In the genomic region with DNA sequence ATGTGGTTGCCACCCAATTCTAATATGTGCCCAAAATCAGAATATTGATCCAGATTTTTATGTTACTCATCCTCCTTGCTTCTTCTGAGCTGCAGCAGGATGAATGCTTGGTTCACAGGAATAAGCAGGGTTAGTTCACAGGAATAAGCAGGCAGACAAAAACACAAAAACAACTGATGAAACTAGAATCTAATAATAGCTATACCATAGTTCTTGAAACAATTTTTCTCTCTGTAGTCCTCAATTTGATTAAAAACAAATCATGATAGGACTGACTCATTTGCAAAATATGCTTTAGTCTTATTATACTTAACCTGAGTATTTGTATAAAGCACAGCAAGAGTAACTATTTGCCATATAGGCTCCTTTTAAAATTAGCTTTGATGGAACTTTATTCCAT, we compare ENCODE assay signal across 1 cellular context.
TF ChIP-seq lines count a peak whose summit lies in the region.

No MANE protein-coding gene starts in this region.

TF ChIP-seq in SK-N-SH, 30 proteins besides CTCF, POLR2A, EP300 and RAD21 (continued from another document):
- TF ChIP-seq, protein P1, sequence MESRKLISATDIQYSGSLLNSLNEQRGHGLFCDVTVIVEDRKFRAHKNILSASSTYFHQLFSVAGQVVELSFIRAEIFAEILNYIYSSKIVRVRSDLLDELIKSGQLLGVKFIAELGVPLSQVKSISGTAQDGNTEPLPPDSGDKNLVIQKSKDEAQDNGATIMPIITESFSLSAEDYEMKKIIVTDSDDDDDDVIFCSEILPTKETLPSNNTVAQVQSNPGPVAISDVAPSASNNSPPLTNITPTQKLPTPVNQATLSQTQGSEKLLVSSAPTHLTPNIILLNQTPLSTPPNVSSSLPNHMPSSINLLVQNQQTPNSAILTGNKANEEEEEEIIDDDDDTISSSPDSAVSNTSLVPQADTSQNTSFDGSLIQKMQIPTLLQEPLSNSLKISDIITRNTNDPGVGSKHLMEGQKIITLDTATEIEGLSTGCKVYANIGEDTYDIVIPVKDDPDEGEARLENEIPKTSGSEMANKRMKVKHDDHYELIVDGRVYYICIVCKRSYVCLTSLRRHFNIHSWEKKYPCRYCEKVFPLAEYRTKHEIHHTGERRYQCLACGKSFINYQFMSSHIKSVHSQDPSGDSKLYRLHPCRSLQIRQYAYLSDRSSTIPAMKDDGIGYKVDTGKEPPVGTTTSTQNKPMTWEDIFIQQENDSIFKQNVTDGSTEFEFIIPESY (IDR thresholded peaks at IDR 0.05; ENCODE audit: borderline replicate concordance, low read depth), result no peak
- TF ChIP-seq, protein P2, sequence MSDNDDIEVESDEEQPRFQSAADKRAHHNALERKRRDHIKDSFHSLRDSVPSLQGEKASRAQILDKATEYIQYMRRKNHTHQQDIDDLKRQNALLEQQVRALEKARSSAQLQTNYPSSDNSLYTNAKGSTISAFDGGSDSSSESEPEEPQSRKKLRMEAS (IDR thresholded peaks at IDR 0.05; ENCODE audit: low read depth), result no peak
- no peak for TF ChIP-seq MEF2A (IDR thresholded peaks at IDR 0.05; ENCODE audit: borderline replicate concordance, low read depth)
- TF ChIP-seq, protein P3, sequence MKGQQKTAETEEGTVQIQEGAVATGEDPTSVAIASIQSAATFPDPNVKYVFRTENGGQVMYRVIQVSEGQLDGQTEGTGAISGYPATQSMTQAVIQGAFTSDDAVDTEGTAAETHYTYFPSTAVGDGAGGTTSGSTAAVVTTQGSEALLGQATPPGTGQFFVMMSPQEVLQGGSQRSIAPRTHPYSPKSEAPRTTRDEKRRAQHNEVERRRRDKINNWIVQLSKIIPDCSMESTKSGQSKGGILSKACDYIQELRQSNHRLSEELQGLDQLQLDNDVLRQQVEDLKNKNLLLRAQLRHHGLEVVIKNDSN (IDR thresholded peaks at IDR 0.05; ENCODE audit: borderline replicate concordance, low read depth), result no peak
- no peak for TF ChIP-seq TAF1 (IDR thresholded peaks at IDR 0.05; ENCODE audit: borderline replicate concordance, low read depth, low read length)
- TF ChIP-seq SMC3 (IDR thresholded peaks at IDR 0.05; ENCODE audit: low read depth, low read length), result no peak
- TF ChIP-seq POLR2AphosphoS5 (IDR thresholded peaks at IDR 0.05; ENCODE audit: low read depth, low read length), result no peak
- TF ChIP-seq GABPA (IDR thresholded peaks at IDR 0.05; ENCODE audit: low read depth), result no peak
- TF ChIP-seq JUND (IDR thresholded peaks at IDR 0.05), result peak; percentile 27; the same call in 1 of the 2 replicates
- TF ChIP-seq, protein P4, sequence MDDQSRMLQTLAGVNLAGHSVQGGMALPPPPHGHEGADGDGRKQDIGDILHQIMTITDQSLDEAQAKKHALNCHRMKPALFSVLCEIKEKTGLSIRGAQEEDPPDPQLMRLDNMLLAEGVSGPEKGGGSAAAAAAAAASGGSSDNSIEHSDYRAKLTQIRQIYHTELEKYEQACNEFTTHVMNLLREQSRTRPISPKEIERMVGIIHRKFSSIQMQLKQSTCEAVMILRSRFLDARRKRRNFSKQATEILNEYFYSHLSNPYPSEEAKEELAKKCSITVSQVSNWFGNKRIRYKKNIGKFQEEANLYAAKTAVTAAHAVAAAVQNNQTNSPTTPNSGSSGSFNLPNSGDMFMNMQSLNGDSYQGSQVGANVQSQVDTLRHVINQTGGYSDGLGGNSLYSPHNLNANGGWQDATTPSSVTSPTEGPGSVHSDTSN (IDR thresholded peaks at IDR 0.05), result peak; percentile 14; the same call in 1 of the 2 replicates
- TF ChIP-seq CHD2 (IDR thresholded peaks at IDR 0.05; ENCODE audit: low read length, partially characterized antibody), result no peak
- TF ChIP-seq, protein P5, sequence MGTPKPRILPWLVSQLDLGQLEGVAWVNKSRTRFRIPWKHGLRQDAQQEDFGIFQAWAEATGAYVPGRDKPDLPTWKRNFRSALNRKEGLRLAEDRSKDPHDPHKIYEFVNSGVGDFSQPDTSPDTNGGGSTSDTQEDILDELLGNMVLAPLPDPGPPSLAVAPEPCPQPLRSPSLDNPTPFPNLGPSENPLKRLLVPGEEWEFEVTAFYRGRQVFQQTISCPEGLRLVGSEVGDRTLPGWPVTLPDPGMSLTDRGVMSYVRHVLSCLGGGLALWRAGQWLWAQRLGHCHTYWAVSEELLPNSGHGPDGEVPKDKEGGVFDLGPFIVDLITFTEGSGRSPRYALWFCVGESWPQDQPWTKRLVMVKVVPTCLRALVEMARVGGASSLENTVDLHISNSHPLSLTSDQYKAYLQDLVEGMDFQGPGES (IDR thresholded peaks at IDR 0.05; ENCODE audit: low read depth, low read length), result no peak
- TF ChIP-seq NFIC (IDR thresholded peaks at IDR 0.05; ENCODE audit: borderline replicate concordance), result no peak
